Comparison of ENCODE assay signal across 18 cellular contexts in genomic region chr10:84524435-84524834, GRCh38.
"Had no signal": no experiment of that assay in that cellular context is flagged by ENCODE, and none has a peak within 500 bp of the region (broad histone marks: within the 10 kb centered on the region; RNA-seq: fewer than 3 reads in every experiment).

No MANE protein-coding gene starts in this region.

- H3K27me3 Mint-ChIP-seq: effector memory CD8-positive, alpha-beta T cell; stimulated activated naive CD8-positive, alpha-beta T cell treated with anti-CD3 and anti-CD28 coated beads, Interleukin-15, amount 100 ng/mL, for 72 hours had no signal

- H3K27ac ChIP-seq: foreskin keratinocyte, heart left ventricle, parathyroid adenoma, psoas muscle, testis, tibial nerve had no signal

- H3K27ac Mint-ChIP-seq: dendritic cell treated with granulocyte-macrophage colony-stimulating factor and Interleukin-4, amounts not matched to agents 40 ng/mL and 50 ng/mL, for 4 days; effector memory CD8-positive, alpha-beta T cell; stimulated activated naive B cell treated with anti-CD40 and anti-IgM and Interleukin-4, amounts not matched to agents 10 μg/mL and 1 μg/mL and 100 μg/mL, for 72 hours had no signal

- H3K27me3 ChIP-seq: foreskin keratinocyte, heart left ventricle, testis, tibial nerve had no signal

- H3K36me3 ChIP-seq: heart left ventricle, tibial nerve had no signal

- H3K9me3 ChIP-seq: psoas muscle, testis had no signal

- H3K4me3 ChIP-seq: heart left ventricle, psoas muscle, testis, tibial nerve had no signal

- DNase-seq: effector memory CD8-positive, alpha-beta T cell; heart left ventricle; hippocampal formation; kidney glomerular epithelial cell; naive B cell; psoas muscle; retina; stimulated activated CD4-positive, alpha-beta T cell treated with anti-CD3 and anti-CD28 coated beads, Interleukin-2, amount 100 ng/mL, for 24 hours; stimulated activated CD4-positive, alpha-beta T cell treated with anti-CD3 and anti-CD28 coated beads, Interleukin-4, amount 100 ng/mL, for 4 hours; stimulated activated naive B cell treated with anti-CD40 and anti-IgM and Interleukin-4, amounts not matched to agents 10 μg/mL and 1 μg/mL and 100 μg/mL, for 72 hours; stimulated activated naive CD8-positive, alpha-beta T cell treated with anti-CD3 and anti-CD28 coated beads, Interleukin-15, amount 100 ng/mL, for 72 hours; testis had no signal

- ATAC-seq: effector memory CD8-positive, alpha-beta T cell; heart left ventricle; psoas muscle; sciatic nerve; stimulated activated naive B cell treated with anti-CD40 and anti-IgM and Interleukin-4, amounts not matched to agents 10 μg/mL and 1 μg/mL and 100 μg/mL, for 72 hours; stimulated activated naive CD8-positive, alpha-beta T cell treated with anti-CD3 and anti-CD28 coated beads, Interleukin-15, amount 100 ng/mL, for 72 hours had no signal

- H3K4me1 Mint-ChIP-seq: naive B cell; stimulated activated naive B cell treated with anti-CD40 and anti-IgM and Interleukin-4, amounts not matched to agents 10 μg/mL and 1 μg/mL and 100 μg/mL, for 72 hours had no signal

- H3K4me3 Mint-ChIP-seq: dendritic cell treated with granulocyte-macrophage colony-stimulating factor and Interleukin-4, amounts not matched to agents 40 ng/mL and 50 ng/mL, for 4 days; effector memory CD8-positive, alpha-beta T cell; naive B cell; nephron; stimulated activated naive B cell treated with anti-CD40 and anti-IgM and Interleukin-4, amounts not matched to agents 10 μg/mL and 1 μg/mL and 100 μg/mL, for 72 hours; stimulated activated naive CD8-positive, alpha-beta T cell treated with anti-CD3 and anti-CD28 coated beads, Interleukin-15, amount 100 ng/mL, for 72 hours had no signal
